8 cellular contexts compared by ENCODE assay signal in the genomic region with DNA sequence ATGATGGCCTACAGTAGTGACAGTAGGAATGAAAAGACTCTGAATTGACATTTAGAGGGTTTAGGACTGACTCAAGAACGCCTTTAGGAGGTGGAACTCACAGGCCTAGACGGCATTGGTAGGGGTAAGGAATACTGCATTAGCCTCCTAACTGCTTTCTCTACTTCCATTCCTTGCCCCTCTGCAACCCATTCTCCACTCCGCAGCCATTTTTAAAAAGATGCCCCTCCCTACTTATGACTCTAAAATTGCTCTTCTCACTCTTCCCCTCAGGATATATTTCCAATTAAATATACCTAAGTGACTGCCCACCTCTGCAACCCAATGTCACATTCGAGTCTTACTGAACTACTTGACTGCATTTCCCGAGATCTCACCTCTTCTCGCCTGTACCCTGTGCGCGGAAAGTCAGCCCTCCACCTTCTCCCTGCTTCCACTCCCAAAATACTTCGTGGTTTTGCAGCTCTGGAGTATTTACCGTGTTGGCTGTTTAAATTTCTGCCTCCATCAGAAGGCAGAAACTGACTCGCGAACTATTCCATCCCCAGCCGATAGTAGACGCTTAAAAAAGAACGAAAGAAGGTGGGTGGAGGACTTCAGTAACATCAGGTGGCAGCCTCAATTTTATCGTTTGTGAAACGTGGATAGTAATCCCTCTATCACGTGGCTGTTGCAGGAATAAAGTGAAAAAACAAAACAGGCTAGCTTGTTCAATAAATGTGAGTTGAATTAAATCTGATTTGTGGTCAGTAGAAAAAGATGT. TPM values are rescaled to one million over a fixed set of nuclear protein-coding genes. Genes with fewer than 3 reads are reported as not detected.
A peak's percentile ranks its signal among the peaks of the same experiment; 100 is the strongest.
DNase-seq lines count a peak whose midpoint lies in the region; ATAC-seq and TF ChIP-seq lines count a peak whose summit lies in the region.

No MANE protein-coding gene starts in this region.

- H3K79me2 ChIP-seq in SU-DHL-6 (ENCODE audit: insufficient read depth, low read length) = peaks cover 43% of the 10 kb centered on the region

- H3K4me2 ChIP-seq in SU-DHL-6 (ENCODE audit: low read depth, low read length, poor library complexity, severe bottlenecking) = peak overlapping the region; percentile 76

- peaks cover 28% of the 10 kb centered on the region for H4K20me1 ChIP-seq in SU-DHL-6 (ENCODE audit: low read depth, low read length)

- peaks cover 9% of the 10 kb centered on the region; the same call in 1 of the 2 replicates for H3F3A ChIP-seq in SU-DHL-6 (ENCODE audit: insufficient read depth)

- H3K9me2 ChIP-seq in SU-DHL-6 (replicated peaks; ENCODE audit: insufficient read depth, low read length) = no peaks in the 10 kb centered on the region

- H3K9me3 ChIP-seq in SU-DHL-6 (ENCODE audit: insufficient read depth, low read length) (no peaks in the 10 kb centered on the region), duodenal mucosa (ENCODE audit: control insufficient read depth in 1 of 2, low read length in 2 of 2) (no peaks in the 10 kb centered on the region), mucosa of descending colon (no peaks in the 10 kb centered on the region)

- POLR2A ChIA-PET in BJ (lab: Charles Lee) = no interaction called here

- DNase-seq in BJ (ENCODE audit: low read depth) (no peak), HCEC 1CT (peak; percentile 11), mucosa of descending colon (peak in 2 of 3 donors; percentile 27 to 28), SHP77 (lab: John Stamatoyannopoulos, UW) (no peak)
- DNase-seq in activated effector memory CD4-positive, alpha-beta T cell treated with Interleukin-2 at 50 U/mL for 16 hours = no peak

- H2AFZ ChIP-seq in SU-DHL-6 (ENCODE audit: low read depth, low read length, severe bottlenecking) = peak overlapping the region; percentile 15

- ATAC-seq in mucosa of descending colon (no peak), GM18909 (IDR thresholded peaks at IDR 0.05; ENCODE audit: poor library complexity, unreplicated experiment) (no peak)

- intact Hi-C loops in mucosa of descending colon (cut with DNase I, micrococcal nuclease) = no loop called here

- H3K27ac ChIP-seq in SU-DHL-6 (ENCODE audit: low read depth, low read length) = peak overlapping the region; percentile 68
- H3K27ac ChIP-seq in duodenal mucosa (ENCODE audit: low read depth, low read length) = peak overlapping the region; percentile 61

- CTCF ChIA-PET in BJ (lab: Yijun Ruan, JAX) = interaction anchor here (1.1 to 2.0 kb wide), 4 partner anchors 10 to 242 kb away, joined by 3 to 6 read pairs (median 4); no protein-coding TSS in a partner anchor

- H3K9ac ChIP-seq in SU-DHL-6 (ENCODE audit: low read length) = peak overlapping the region; percentile 94
- H3K9ac ChIP-seq in duodenal mucosa (ENCODE audit: low read depth in 1 of 2, low read length in 2 of 2) = peak overlapping the region; percentile 81 to 96

- peak overlapping the region; percentile 65 for H3K4me3 ChIP-seq in BJ (ENCODE audit: low read depth, low read length)
- H3K4me3 ChIP-seq in SU-DHL-6 (ENCODE audit: insufficient read depth, low read length, poor library complexity, severe bottlenecking) = peak overlapping the region; percentile 79
- peak overlapping the region; percentile 84 to 93 for H3K4me3 ChIP-seq in duodenal mucosa (ENCODE audit: low read depth in 1 of 2, low read length in 2 of 2)
- H3K4me3 ChIP-seq in mucosa of descending colon = peak overlapping the region; percentile 78

- peaks cover 1% of the 10 kb centered on the region; the same call in 1 of the 2 replicates for H3K36me3 ChIP-seq in BJ (ENCODE audit: control insufficient read depth, insufficient read depth, low read length)
- H3K36me3 ChIP-seq in SU-DHL-6 (ENCODE audit: low read length) = peaks cover 30% of the 10 kb centered on the region
- H3K36me3 ChIP-seq in duodenal mucosa (ENCODE audit: control insufficient read depth in 1 of 2, insufficient read depth in 2 of 2, low read length in 2 of 2) = peaks cover 0 to 3% of the 10 kb centered on the region in 2 donors
- H3K36me3 ChIP-seq in mucosa of descending colon (ENCODE audit: low read depth) = no peaks in the 10 kb centered on the region

- H3K4me1 ChIP-seq in duodenal mucosa (ENCODE audit: control insufficient read depth in 1 of 2, insufficient read depth in 2 of 2, low read length in 2 of 2) (peaks cover 36 to 38% of the 10 kb centered on the region in 2 donors), mucosa of descending colon (ENCODE audit: low read depth) (peaks cover 36% of the 10 kb centered on the region)

- TF ChIP-seq CTCF in BJ (IDR thresholded peaks at IDR 0.05; ENCODE audit: insufficient read depth, low read depth, low read length) (no peak), SU-DHL-6 (IDR thresholded peaks at IDR 0.05; ENCODE audit: insufficient read depth, low read length, poor library complexity, severe bottlenecking) (no peak), mucosa of descending colon (IDR thresholded peaks at IDR 0.05) (no peak)

- no peaks in the 10 kb centered on the region for H3K27me3 ChIP-seq in BJ (ENCODE audit: control insufficient read depth, insufficient read depth, low read length)
- H3K27me3 ChIP-seq in SU-DHL-6 (ENCODE audit: low read length) = no peaks in the 10 kb centered on the region
- no peaks in the 10 kb centered on the region for H3K27me3 ChIP-seq in duodenal mucosa (ENCODE audit: control insufficient read depth in 1 of 2, insufficient read depth in 2 of 2, low read length in 2 of 2)

RNA-seq across cellular contexts. Expression of gene YBX1, which starts 1.1 kb away (rescaled TPM):
- 387 and 486 TPM in 2 replicates for polyA plus RNA-seq in BJ (2011; rRNA removed)
- 121 and 144 TPM in 2 replicates for polyA minus RNA-seq in BJ (2011; rRNA and poly(A)+ RNA removed)
- 100 to 1,000 TPM; 377 to 521 (median 511) TPM for total RNA-seq in mucosa of descending colon

RNA-seq across cellular contexts. Expression of gene PPIH, which starts 22.9 kb away (rescaled TPM):
- 20.3 and 37.6 TPM in 2 replicates for polyA plus RNA-seq in BJ (2011; rRNA removed)
- polyA minus RNA-seq in BJ (2011; rRNA and poly(A)+ RNA removed) = 10.7 and 11.1 TPM in 2 replicates
- total RNA-seq in mucosa of descending colon = 10 to 100 TPM; 20.1 to 47.7 (median 23.3) TPM

RNA-seq across cellular contexts. Expression of gene CLDN19, which starts 58.9 kb away (rescaled TPM):
- not detected in 2 replicates for polyA plus RNA-seq in BJ (2011; rRNA removed)
- not detected in 2 replicates for polyA minus RNA-seq in BJ (2011; rRNA and poly(A)+ RNA removed)
- under 1 TPM in 1 of 3 donors, not detected in 2; 0.09 TPM for total RNA-seq in mucosa of descending colon

Comparison
In these comparisons a context has a peak if more than half of its experiments do, and no peak if none do; other contexts are left out.
1. DNase-seq: peak in HCEC 1CT (single experiment) and mucosa of descending colon (2 of 3); none in BJ (single experiment), SHP77 (0 of 2) and activated effector memory CD4-positive, alpha-beta T cell treated with Interleukin-2 at 50 U/mL for 16 hours (single experiment).
2. Peak in every context shown above with its lines, with median percentiles within 50 percentile points of each other: H3K4me3 ChIP-seq.